Comparison of ENCODE assay signal across 39 cellular contexts in the genomic region with DNA sequence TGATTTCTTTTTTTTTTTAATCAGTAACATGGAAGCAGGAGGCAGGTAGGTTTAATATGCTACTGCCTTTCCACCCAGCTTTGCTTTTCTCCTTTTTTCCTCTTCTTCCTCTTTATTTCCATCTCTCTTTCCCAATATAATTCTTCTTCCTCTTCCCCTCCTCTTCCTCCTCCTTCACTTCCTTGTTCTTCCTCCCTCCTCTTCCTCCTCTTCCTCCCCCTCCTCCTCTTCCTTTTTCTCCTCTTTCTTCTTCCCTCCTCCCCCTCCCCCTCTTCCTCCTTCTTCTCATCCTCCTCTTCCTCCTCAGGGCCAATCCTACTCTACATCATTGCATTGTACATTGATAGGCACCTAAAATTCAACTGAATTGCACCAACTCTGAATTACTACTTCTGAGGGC. TPM values are rescaled to one million over a fixed set of nuclear protein-coding genes. Genes with fewer than 3 reads are reported as not detected.
"Had no signal": no experiment of that assay in that cellular context is flagged by ENCODE, and none has a peak within 500 bp of the region (broad histone marks: within the 10 kb centered on the region; RNA-seq: fewer than 3 reads in every experiment).

No MANE protein-coding gene starts in this region.

- FAIRE-seq: astrocyte, bronchial epithelial cell, colon had no signal

- H3K27ac Mint-ChIP-seq: activated naive CD4-positive, alpha-beta T cell treated with anti-CD3 and anti-CD28 coated beads for 36 hours; activated naive CD4-positive, alpha-beta T cell treated with anti-CD3 and anti-CD28 coated beads, Interleukin-2, amount 10 ng/mL, durations not matched to agents 7 days and 5 days; activated naive CD4-positive, alpha-beta T cell treated with anti-CD3 and anti-CD28 coated beads, Interleukin-2, amount 50 U/mL, for 72 hours; activated naive CD8-positive, alpha-beta T cell; activated naive CD8-positive, alpha-beta T cell treated with anti-CD3 and anti-CD28 coated beads for 36 hours; activated naive CD8-positive, alpha-beta T cell treated with anti-CD3 and anti-CD28 coated beads, Interleukin-2, amount 10 ng/mL, durations not matched to agents 7 days and 5 days; activated naive CD8-positive, alpha-beta T cell treated with anti-CD3 and anti-CD28 coated beads, Interleukin-2, amount 50 U/mL, for 24 hours; activated T-cell treated with anti-CD3 and anti-CD28 coated beads, Interleukin-2, amount 50 U/mL, for 24 hours; activated T-cell treated with anti-CD3 and anti-CD28 coated beads, Interleukin-2, amount 50 U/mL, for 72 hours; activated T-helper 1 cell treated with anti-CD3 and anti-CD28 coated beads, Interleukin-12 subunit alpha, Interleukin-12 subunit beta, Interleukin-2, Interleukin-4 antibody, amounts not matched to agents 30 ng/mL and 10 ng/mL and 1 ng/mL, durations not matched to agents 14 hours and 24 hours and 36 hours; activated T-helper 17 cell treated with anti-CD3 and anti-CD28 coated beads, Interleukin-2, amount 50 U/mL, for 72 hours; activated T-helper 2 cell treated with anti-CD3 and anti-CD28 coated beads, Interferon-gamma antibody, Interleukin-2, Interleukin-4, amounts not matched to agents 10 μg/mL and 5 μg/mL and 100 μg/mL, durations not matched to agents 14 hours and 24 hours and 36 hours; brain had no signal

- DNase-seq: activated effector memory CD4-positive, alpha-beta T cell treated with anti-CD3 and anti-CD28 coated beads, Interleukin-2, amount 50 U/mL, for 16 hours; activated effector memory CD4-positive, alpha-beta T cell treated with Interleukin-2 at 50 U/mL for 16 hours; activated gamma-delta T cell; activated gamma-delta T cell treated with Interleukin-2 at 50 U/mL for 16 hours; activated naive CD4-positive, alpha-beta T cell; activated naive CD4-positive, alpha-beta T cell treated with anti-CD3 and anti-CD28 coated beads for 36 hours; activated naive CD4-positive, alpha-beta T cell treated with anti-CD3 and anti-CD28 coated beads, Interleukin-2, amount 10 ng/mL, durations not matched to agents 7 days and 5 days; activated naive CD4-positive, alpha-beta T cell treated with Interleukin-2 at 50 U/mL for 16 hours; activated naive CD8-positive, alpha-beta T cell treated with anti-CD3 and anti-CD28 coated beads for 36 hours; activated naive CD8-positive, alpha-beta T cell treated with anti-CD3 and anti-CD28 coated beads, Interleukin-2, amount 10 ng/mL, durations not matched to agents 7 days and 5 days; activated naive CD8-positive, alpha-beta T cell treated with anti-CD3 and anti-CD28 coated beads, Interleukin-2, amount 50 U/mL, for 24 hours; activated T-cell treated with anti-CD3 and anti-CD28 coated beads, Interleukin-2, amount 50 U/mL, for 1 hour; activated T-cell treated with anti-CD3 and anti-CD28 coated beads, Interleukin-2, amount 50 U/mL, for 24 hours; activated T-cell treated with anti-CD3 and anti-CD28 coated beads, Interleukin-2, amount 50 U/mL, for 4 hours; activated T-cell treated with anti-CD3 and anti-CD28 coated beads, Interleukin-2, amount 50 U/mL, for 48 hours; activated T-cell treated with anti-CD3 and anti-CD28 coated beads, Interleukin-2, amount 50 U/mL, for 72 hours; adrenal gland; amniotic stem cell; amygdala; anterior cingulate cortex; aorta; body of pancreas; brain microvascular endothelial cell; caudate nucleus; central memory CD4-positive, alpha-beta T cell; cerebellar nuclear complex had no signal

- H3K27me3 ChIP-seq: adrenal gland, ascending aorta, body of pancreas, breast epithelium had no signal

- H3K36me3 ChIP-seq: adrenal gland, ascending aorta, brain microvascular endothelial cell, breast epithelium, cardiac muscle cell had no signal

- H3K36me3 Mint-ChIP-seq: activated naive CD4-positive, alpha-beta T cell treated with anti-CD3 and anti-CD28 coated beads, Interleukin-2, amount 10 ng/mL, durations not matched to agents 7 days and 5 days; activated naive CD8-positive, alpha-beta T cell; activated naive CD8-positive, alpha-beta T cell treated with anti-CD3 and anti-CD28 coated beads for 36 hours had no signal

- H3K4me3 Mint-ChIP-seq: activated naive CD4-positive, alpha-beta T cell treated with anti-CD3 and anti-CD28 coated beads for 36 hours; activated naive CD4-positive, alpha-beta T cell treated with anti-CD3 and anti-CD28 coated beads, Interleukin-2, amount 10 ng/mL, durations not matched to agents 7 days and 5 days; activated naive CD8-positive, alpha-beta T cell; activated naive CD8-positive, alpha-beta T cell treated with anti-CD3 and anti-CD28 coated beads for 36 hours; activated naive CD8-positive, alpha-beta T cell treated with anti-CD3 and anti-CD28 coated beads, Interleukin-2, amount 10 ng/mL, durations not matched to agents 7 days and 5 days; activated naive CD8-positive, alpha-beta T cell treated with anti-CD3 and anti-CD28 coated beads, Interleukin-2, amount 50 U/mL, for 24 hours; activated T-cell treated with anti-CD3 and anti-CD28 coated beads, Interleukin-2, amount 50 U/mL, for 24 hours; activated T-cell treated with anti-CD3 and anti-CD28 coated beads, Interleukin-2, amount 50 U/mL, for 4 hours; activated T-cell treated with anti-CD3 and anti-CD28 coated beads, Interleukin-2, amount 50 U/mL, for 72 hours; activated T-helper 1 cell treated with anti-CD3 and anti-CD28 coated beads, Interleukin-12 subunit alpha, Interleukin-12 subunit beta, Interleukin-2, Interleukin-4 antibody, amounts not matched to agents 30 ng/mL and 10 ng/mL and 1 ng/mL, durations not matched to agents 14 hours and 24 hours and 36 hours; activated T-helper 17 cell treated with anti-CD3 and anti-CD28 coated beads, Interleukin-2, amount 50 U/mL, for 72 hours; brain; central memory CD8-positive, alpha-beta T cell had no signal

- ATAC-seq: activated naive CD4-positive, alpha-beta T cell treated with anti-CD3 and anti-CD28 coated beads, Interleukin-2, amount 50 U/mL, for 72 hours; activated naive CD8-positive, alpha-beta T cell treated with anti-CD3 and anti-CD28 coated beads, Interleukin-2, amount 50 U/mL, for 24 hours; activated T-cell treated with anti-CD3 and anti-CD28 coated beads, Interleukin-2, amount 50 U/mL, for 4 hours; activated T-cell treated with anti-CD3 and anti-CD28 coated beads, Interleukin-2, amount 50 U/mL, for 72 hours; activated T-helper 17 cell treated with anti-CD3 and anti-CD28 coated beads, Interleukin-2, amount 50 U/mL, for 72 hours; body of pancreas had no signal

- H3K27ac ChIP-seq: adrenal gland, ascending aorta, body of pancreas, brain microvascular endothelial cell, breast epithelium, cardiac muscle cell had no signal

- H3K9me3 ChIP-seq: adrenal gland, body of pancreas had no signal

- H3K4me1 ChIP-seq: adrenal gland, ascending aorta, breast epithelium had no signal

- H3K9me3 Mint-ChIP-seq: activated naive CD4-positive, alpha-beta T cell treated with anti-CD3 and anti-CD28 coated beads, Interleukin-2, amount 10 ng/mL, durations not matched to agents 7 days and 5 days; activated naive CD8-positive, alpha-beta T cell treated with anti-CD3 and anti-CD28 coated beads for 36 hours; activated naive CD8-positive, alpha-beta T cell treated with anti-CD3 and anti-CD28 coated beads, Interleukin-2, amount 10 ng/mL, durations not matched to agents 7 days and 5 days; activated naive CD8-positive, alpha-beta T cell treated with anti-CD3 and anti-CD28 coated beads, Interleukin-2, amount 50 U/mL, for 24 hours; activated T-cell treated with anti-CD3 and anti-CD28 coated beads, Interleukin-2, amount 50 U/mL, for 24 hours; activated T-helper 1 cell treated with anti-CD3 and anti-CD28 coated beads, Interleukin-12 subunit alpha, Interleukin-12 subunit beta, Interleukin-2, Interleukin-4 antibody, amounts not matched to agents 30 ng/mL and 10 ng/mL and 1 ng/mL, durations not matched to agents 14 hours and 24 hours and 36 hours; activated T-helper 2 cell treated with anti-CD3 and anti-CD28 coated beads, Interferon-gamma antibody, Interleukin-2, Interleukin-4, amounts not matched to agents 10 μg/mL and 5 μg/mL and 100 μg/mL, durations not matched to agents 14 hours and 24 hours and 36 hours; central memory CD8-positive, alpha-beta T cell had no signal

- H3K4me3 ChIP-seq: adrenal gland, ascending aorta, body of pancreas, breast epithelium, cardiac muscle cell had no signal

RNA-seq across cellular contexts. Expression of gene ZNF503, which starts 11.4 kb away (rescaled TPM):
- total RNA-seq: activated T-helper 1 cell treated with anti-CD3 and anti-CD28 coated beads, Interleukin-12 subunit alpha, Interleukin-12 subunit beta, Interleukin-2, Interleukin-4 antibody, amounts not matched to agents 30 ng/mL and 10 ng/mL and 1 ng/mL, durations not matched to agents 14 hours and 24 hours and 36 hours had no signal

RNA-seq across cellular contexts. Expression of gene LRMDA, which starts 41.2 kb away (rescaled TPM):
- total RNA-seq: activated naive CD4-positive, alpha-beta T cell treated with anti-CD3 and anti-CD28 coated beads for 36 hours; activated naive CD4-positive, alpha-beta T cell treated with anti-CD3 and anti-CD28 coated beads, Interleukin-2, amount 50 U/mL, for 72 hours; activated naive CD8-positive, alpha-beta T cell treated with anti-CD3 and anti-CD28 coated beads for 36 hours; activated naive CD8-positive, alpha-beta T cell treated with anti-CD3 and anti-CD28 coated beads, Interleukin-2, amount 10 ng/mL, durations not matched to agents 7 days and 5 days; activated T-cell treated with anti-CD3 and anti-CD28 coated beads, Interleukin-2, amount 50 U/mL, for 4 hours; activated T-cell treated with anti-CD3 and anti-CD28 coated beads, Interleukin-2, amount 50 U/mL, for 72 hours; activated T-helper 1 cell treated with anti-CD3 and anti-CD28 coated beads, Interleukin-12 subunit alpha, Interleukin-12 subunit beta, Interleukin-2, Interleukin-4 antibody, amounts not matched to agents 30 ng/mL and 10 ng/mL and 1 ng/mL, durations not matched to agents 14 hours and 24 hours and 36 hours; activated T-helper 17 cell treated with anti-CD3 and anti-CD28 coated beads, Interleukin-2, amount 50 U/mL, for 72 hours; activated T-helper 2 cell treated with anti-CD3 and anti-CD28 coated beads, Interferon-gamma antibody, Interleukin-2, Interleukin-4, amounts not matched to agents 10 μg/mL and 5 μg/mL and 100 μg/mL, durations not matched to agents 14 hours and 24 hours and 36 hours had no signal
